In the genomic region with DNA sequence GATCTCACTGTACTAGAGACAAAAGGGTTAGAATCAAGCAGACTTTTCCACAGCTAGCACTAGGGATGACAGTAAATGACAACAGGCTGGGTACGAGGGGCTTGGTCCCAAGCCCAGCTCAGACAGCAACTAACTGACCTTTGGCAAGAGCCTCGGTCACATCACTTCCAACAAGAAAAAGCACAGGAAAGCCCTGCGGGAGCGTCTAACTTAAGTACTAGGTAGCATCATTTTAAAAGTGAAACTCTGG, we compare ENCODE assay signal across 14 cellular contexts. TPM values are rescaled to one million over a fixed set of nuclear protein-coding genes. Genes with fewer than 3 reads are reported as not detected.
DNase-seq lines count a peak whose midpoint lies in the region; ATAC-seq, FAIRE-seq and TF ChIP-seq lines count a peak whose summit lies in the region.
"Had no signal": no experiment of that assay in that cellular context is flagged by ENCODE, and none has a peak within 500 bp of the region (broad histone marks: within the 10 kb centered on the region; RNA-seq: fewer than 3 reads in every experiment).

No MANE protein-coding gene starts in this region.

- peak overlapping the region; percentile 18 for H2AFZ ChIP-seq in endothelial cell of umbilical vein (ENCODE audit: low read depth, low read length)

- H3K9me1 ChIP-seq in endothelial cell of umbilical vein (replicated peaks; ENCODE audit: control insufficient read depth, extremely low read depth, insufficient read depth, low read length) = no peaks in the 10 kb centered on the region

- H3K79me2 ChIP-seq in endothelial cell of umbilical vein (ENCODE audit: control insufficient read depth, insufficient read depth, low read length) = no peaks in the 10 kb centered on the region

- intact Hi-C loops in endothelial cell of umbilical vein (cut with micrococcal nuclease) = loop anchor here (5.0 kb wide), 1 partner anchor 1175 kb away; no protein-coding TSS in a partner anchor
- intact Hi-C loops in upper lobe of right lung (cut with DNase I) = no loop called here
- intact Hi-C loops in left colon (cut with DNase I, micrococcal nuclease) = loop anchor here in 1 of 2 donors (5.0 to 10.0 kb wide), 2 partner anchors 67 to 100 kb away; no protein-coding TSS in a partner anchor

- peaks cover 4% of the 10 kb centered on the region for H3K27me3 Mint-ChIP-seq in activated T-cell treated with anti-CD3 and anti-CD28 coated beads, Interleukin-2, amount 50 U/mL, for 24 hours

- no peak for TF ChIP-seq POLR2A in endothelial cell of umbilical vein (IDR thresholded peaks at IDR 0.05; ENCODE audit: low read depth, low read length)

- H3K4me1 ChIP-seq in endothelial cell of umbilical vein (ENCODE audit: control insufficient read depth, extremely low read depth, insufficient read depth, low read length) = peaks cover 42% of the 10 kb centered on the region
- peaks cover 12 to 23% of the 10 kb centered on the region in 2 donors for H3K4me1 ChIP-seq in muscle layer of duodenum (ENCODE audit: control insufficient read depth in 1 of 2, insufficient read depth in 2 of 2, low read length in 2 of 2)
- H3K4me1 ChIP-seq in upper lobe of right lung = peaks cover 39% of the 10 kb centered on the region

- ATAC-seq in upper lobe of right lung (no peak), left colon (no peak)
- ATAC-seq: stimulated activated memory B cell treated with anti-CD40 and anti-IgM and Interleukin-4, amounts not matched to agents 10 μg/mL and 1 μg/mL and 100 μg/mL, for 72 hours had no signal

- peak overlapping the region in 1 of 3 experiments; percentile 6 for H3K4me3 ChIP-seq in endothelial cell of umbilical vein (replicated peaks in 1 of 3; ENCODE audit: insufficient read depth in 1 of 3, low read depth in 1 of 3, low read length in 3 of 3)
- peak overlapping the region; percentile 51 to 55 for H3K4me3 ChIP-seq in muscle layer of duodenum (ENCODE audit: low read depth in 1 of 2, low read length in 2 of 2)
- peak overlapping the region; percentile 34 for H3K4me3 ChIP-seq in upper lobe of right lung

- H4K20me1 ChIP-seq in endothelial cell of umbilical vein (replicated peaks; ENCODE audit: control insufficient read depth, extremely low read depth, insufficient read depth, low read length) = no peaks in the 10 kb centered on the region

- no peak overlapping the region for H3K27ac Mint-ChIP-seq in activated T-cell treated with anti-CD3 and anti-CD28 coated beads, Interleukin-2, amount 50 U/mL, for 24 hours
- H3K27ac Mint-ChIP-seq: activated naive CD8-positive, alpha-beta T cell treated with anti-CD3 and anti-CD28 coated beads, Interleukin-2, amount 10 ng/mL, durations not matched to agents 7 days and 5 days; stimulated activated memory B cell treated with anti-CD40 and anti-IgM and Interleukin-4, amounts not matched to agents 10 μg/mL and 1 μg/mL and 100 μg/mL, for 72 hours had no signal

- H3K9ac ChIP-seq in endothelial cell of umbilical vein (replicated peaks; ENCODE audit: extremely low read depth, insufficient read depth, low read length) = peak overlapping the region; percentile 57

- TSS peak; percentile 68 for BruUV-seq in endothelial cell of umbilical vein (replicated peaks; lab: Mats Ljungman, UMichigan)

- peaks cover 25% of the 10 kb centered on the region for H3K4me1 Mint-ChIP-seq in activated T-cell treated with anti-CD3 and anti-CD28 coated beads, Interleukin-2, amount 50 U/mL, for 24 hours (ENCODE audit: low read depth)

- dilution Hi-C loops in endothelial cell of umbilical vein (cut with MboI; ENCODE audit: extremely low pct_ligation_motif_present, low sequenced_read_pairs) = no loop called here

- H3K27me3 ChIP-seq in endothelial cell of umbilical vein (ENCODE audit: control insufficient read depth in 2 of 2, insufficient read depth in 2 of 2, low read length in 2 of 2) (no peaks in the 10 kb centered on the region), muscle layer of duodenum (ENCODE audit: low read depth, low read length) (no peaks in the 10 kb centered on the region), upper lobe of right lung (no peaks in the 10 kb centered on the region)

- no peaks in the 10 kb centered on the region for H3K36me3 Mint-ChIP-seq in activated T-cell treated with anti-CD3 and anti-CD28 coated beads, Interleukin-2, amount 50 U/mL, for 24 hours (ENCODE audit: low read depth)
- H3K36me3 Mint-ChIP-seq: activated naive CD8-positive, alpha-beta T cell treated with anti-CD3 and anti-CD28 coated beads, Interleukin-2, amount 10 ng/mL, durations not matched to agents 7 days and 5 days; stimulated activated memory B cell treated with anti-CD40 and anti-IgM and Interleukin-4, amounts not matched to agents 10 μg/mL and 1 μg/mL and 100 μg/mL, for 72 hours had no signal

- H3K4me2 ChIP-seq in endothelial cell of umbilical vein (ENCODE audit: insufficient read depth, low read length) = peak overlapping the region; percentile 65

- DNase-seq in activated T-cell treated with anti-CD3 and anti-CD28 coated beads, Interleukin-2, amount 50 U/mL, for 24 hours = peak; percentile 22
- no peak for DNase-seq in activated T-cell treated with anti-CD3 and anti-CD28 coated beads, Interleukin-2, amount 50 U/mL, for 48 hours
- DNase-seq in endothelial cell of umbilical vein (ENCODE audit: low read depth, low spot score) (peak; percentile 53), upper lobe of right lung (no peak), D721Med (ENCODE audit: insufficient read length, low spot score) (no peak), EL (no peak), left colon (no peak)
- DNase-seq: activated CD4-positive, alpha-beta T cell treated with anti-CD3 and anti-CD28 coated beads, Interleukin-2, amount 50 U/mL, for 48 hours had no signal

- TF ChIP-seq CTCF in endothelial cell of umbilical vein (IDR thresholded peaks at IDR 0.05; ENCODE audit: extremely low read depth in 1 of 2, insufficient read depth in 1 of 2, low read depth in 1 of 2, low read length in 2 of 2) (no peak), upper lobe of right lung (IDR thresholded peaks at IDR 0.05) (no peak), D721Med (IDR thresholded peaks at IDR 0.05; ENCODE audit: insufficient read depth, missing control alignments) (no peak)

- FAIRE-seq in endothelial cell of umbilical vein (lab: Jason Lieb, UNC) = no peak
- no peak for FAIRE-seq in D721Med (lab: Jason Lieb, UNC)
- FAIRE-seq: A204.1, G401.6 had no signal

- peak overlapping the region; percentile 93 for H3K27ac ChIP-seq in endothelial cell of umbilical vein (ENCODE audit: insufficient read depth, low read depth, low read length)
- peak overlapping the region; percentile 95 for H3K27ac ChIP-seq in muscle layer of duodenum (ENCODE audit: low read length)
- peak overlapping the region; percentile 83 for H3K27ac ChIP-seq in upper lobe of right lung

- peaks cover 4% of the 10 kb centered on the region for H3K9me3 Mint-ChIP-seq in activated T-cell treated with anti-CD3 and anti-CD28 coated beads, Interleukin-2, amount 50 U/mL, for 24 hours
- H3K9me3 Mint-ChIP-seq: stimulated activated memory B cell treated with anti-CD40 and anti-IgM and Interleukin-4, amounts not matched to agents 10 μg/mL and 1 μg/mL and 100 μg/mL, for 72 hours had no signal

- POLR2A ChIA-PET in endothelial cell of umbilical vein (lab: Charles Lee) = interaction anchor here (2.1 kb wide), 1 partner anchor 101 kb away, joined by 14 read pairs; no protein-coding TSS in a partner anchor

- no peaks in the 10 kb centered on the region for H3K9me3 ChIP-seq in endothelial cell of umbilical vein (replicated peaks; ENCODE audit: control insufficient read depth, insufficient read depth, low read length)
- H3K9me3 ChIP-seq in muscle layer of duodenum (ENCODE audit: control insufficient read depth in 1 of 2, low read length in 2 of 2) = peaks cover 2 to 3% of the 10 kb centered on the region in 2 donors
- no peaks in the 10 kb centered on the region for H3K9me3 ChIP-seq in upper lobe of right lung

- CTCF ChIA-PET in endothelial cell of umbilical vein (lab: Charles Lee) = interaction anchor here (0.9 to 5.3 kb wide), 7 partner anchors 9 to 85 kb away, joined by 3 to 49 read pairs (median 7); no protein-coding TSS in a partner anchor

- H3K36me3 ChIP-seq in endothelial cell of umbilical vein (ENCODE audit: control insufficient read depth in 2 of 2, extremely low read depth in 1 of 2, insufficient read depth in 2 of 2, low read length in 2 of 2) = no peaks in the 10 kb centered on the region
- H3K36me3 ChIP-seq in muscle layer of duodenum (ENCODE audit: control insufficient read depth in 1 of 2, insufficient read depth in 2 of 2, low read length in 2 of 2) = no peaks in the 10 kb centered on the region
- H3K36me3 ChIP-seq in upper lobe of right lung = no peaks in the 10 kb centered on the region

- H3K4me3 Mint-ChIP-seq in activated T-cell treated with anti-CD3 and anti-CD28 coated beads, Interleukin-2, amount 50 U/mL, for 24 hours = no peak overlapping the region
- H3K4me3 Mint-ChIP-seq: activated naive CD8-positive, alpha-beta T cell treated with anti-CD3 and anti-CD28 coated beads, Interleukin-2, amount 10 ng/mL, durations not matched to agents 7 days and 5 days; stimulated activated memory B cell treated with anti-CD40 and anti-IgM and Interleukin-4, amounts not matched to agents 10 μg/mL and 1 μg/mL and 100 μg/mL, for 72 hours had no signal

TF ChIP-seq in endothelial cell of umbilical vein, 7 proteins besides CTCF, POLR2A, EP300 and RAD21 (continues in another document):
- no peak for TF ChIP-seq MYC (IDR thresholded peaks at IDR 0.05; ENCODE audit: low read depth, low read length)
- TF ChIP-seq JUN (IDR thresholded peaks at IDR 0.05; ENCODE audit: borderline replicate concordance, insufficient read depth, insufficient read length, low read depth) = no peak

RNA-seq across cellular contexts. Expression of gene CALML3, which starts 22.8 kb away (rescaled TPM):
- total RNA-seq in endothelial cell of umbilical vein (not detected in 2 replicates), upper lobe of right lung (not detected), left colon (under 1 TPM; 0.08 to 0.09 TPM)
- polyA plus RNA-seq in endothelial cell of umbilical vein = not detected in 2 replicates
- not detected in 2 replicates for polyA plus RNA-seq in endothelial cell of umbilical vein (2011; cell fraction: cytosol; rRNA removed)
- not detected in 2 replicates for polyA plus RNA-seq in endothelial cell of umbilical vein (2011; cell fraction: nucleus; rRNA removed)
- polyA plus RNA-seq in endothelial cell of umbilical vein (2012) = not detected in 2 replicates
- polyA minus RNA-seq in endothelial cell of umbilical vein = not detected in 2 replicates
- polyA minus RNA-seq in endothelial cell of umbilical vein (2011; cell fraction: cytosol; rRNA and poly(A)+ RNA removed) = not detected
- not detected in 2 replicates for polyA minus RNA-seq in endothelial cell of umbilical vein (2011; cell fraction: nucleus; rRNA and poly(A)+ RNA removed)
- total RNA-seq: activated naive CD8-positive, alpha-beta T cell treated with anti-CD3 and anti-CD28 coated beads, Interleukin-2, amount 10 ng/mL, durations not matched to agents 7 days and 5 days; LHCN-M2 had no signal

RNA-seq across cellular contexts. Expression of gene CALML5, which starts 48.2 kb away (rescaled TPM):
- total RNA-seq in endothelial cell of umbilical vein (not detected in 2 replicates), upper lobe of right lung (not detected), left colon (not detected)
- not detected in 2 replicates for polyA plus RNA-seq in endothelial cell of umbilical vein
- polyA plus RNA-seq in endothelial cell of umbilical vein (2011; cell fraction: cytosol; rRNA removed) = not detected in 2 replicates
- not detected in 2 replicates for polyA plus RNA-seq in endothelial cell of umbilical vein (2011; cell fraction: nucleus; rRNA removed)
- not detected in 2 replicates for polyA plus RNA-seq in endothelial cell of umbilical vein (2012)
- not detected in 2 replicates for polyA minus RNA-seq in endothelial cell of umbilical vein
- not detected for polyA minus RNA-seq in endothelial cell of umbilical vein (2011; cell fraction: cytosol; rRNA and poly(A)+ RNA removed)
- not detected in 2 replicates for polyA minus RNA-seq in endothelial cell of umbilical vein (2011; cell fraction: nucleus; rRNA and poly(A)+ RNA removed)
- total RNA-seq: activated naive CD8-positive, alpha-beta T cell treated with anti-CD3 and anti-CD28 coated beads, Interleukin-2, amount 10 ng/mL, durations not matched to agents 7 days and 5 days; LHCN-M2 had no signal

Comparison
In these comparisons a context has a peak if more than half of its experiments do, and no peak if none do; other contexts are left out.
1. DNase-seq: peak in activated T-cell treated with anti-CD3 and anti-CD28 coated beads, Interleukin-2, amount 50 U/mL, for 24 hours (single experiment) and endothelial cell of umbilical vein (single experiment); none in activated T-cell treated with anti-CD3 and anti-CD28 coated beads, Interleukin-2, amount 50 U/mL, for 48 hours (0 of 2), upper lobe of right lung (single experiment), D721Med (single experiment), EL (single experiment) and left colon (0 of 2).
2. Peak in every context shown above with its lines, with median percentiles within 50 percentile points of each other: H3K27ac ChIP-seq.